1 cellular context compared by ENCODE assay signal in genomic region chr14:21654215-21654614, GRCh38.
TF ChIP-seq lines count a peak whose summit lies in the region.

No MANE protein-coding gene starts in this region.

TF ChIP-seq in HepG2, 621 proteins besides CTCF, POLR2A, EP300 and RAD21:
- no peak for TF ChIP-seq RARG (CRISPR knock-in tag; IDR thresholded peaks at IDR 0.05; ENCODE audit: low read depth)
- TF ChIP-seq ZZZ3 (CRISPR knock-in tag; IDR thresholded peaks at IDR 0.05; ENCODE audit: borderline replicate concordance), result no peak
- peak; percentile 58; the same call in 1 of the 2 replicates for TF ChIP-seq MNT (IDR thresholded peaks at IDR 0.05)
- no peak for TF ChIP-seq ISL2 (CRISPR knock-in tag; IDR thresholded peaks at IDR 0.05)
